ENCODE assay signal across 9 cellular contexts in genomic region chr14:74973003-74973614, GRCh38. TPM values are rescaled to one million over a fixed set of nuclear protein-coding genes. Genes with fewer than 3 reads are reported as not detected.
DNase-seq lines count a peak whose midpoint lies in the region; TF ChIP-seq lines count a peak whose summit lies in the region.
"Had no signal": no experiment of that assay in that cellular context is flagged by ENCODE, and none has a peak within 500 bp of the region (broad histone marks: within the 10 kb centered on the region; RNA-seq: fewer than 3 reads in every experiment).

No MANE protein-coding gene starts in this region.

- TF ChIP-seq POLR2A in erythroblast (IDR thresholded peaks at IDR 0.05; ENCODE audit: low read length), result no peak

- DNase-seq in GDM1 (lab: John Stamatoyannopoulos, UW) (peak; percentile 58), RPMI7951 (ENCODE audit: low read depth) (peak; percentile 22), epithelial cell of esophagus (ENCODE audit: low read depth) (peak; percentile 54), posterior vena cava (ENCODE audit: low spot score) (peak; percentile 93), germinal center (ENCODE audit: low spot score) (no peak), erythroblast (lab: John Stamatoyannopoulos, UW) (no peak), iPS-NIHi7 (ENCODE audit: extremely low spot score) (no peak), foreskin melanocyte (no peak)
- DNase-seq: stimulated activated naive CD4-positive, alpha-beta T cell had no signal

- H3K4me3 ChIP-seq in epithelial cell of esophagus (ENCODE audit: low read length), result no peak overlapping the region

- intact Hi-C loops in posterior vena cava (cut with DNase I), result no loop called here

- TF ChIP-seq CTCF in epithelial cell of esophagus (IDR thresholded peaks at IDR 0.05; ENCODE audit: insufficient read depth, low read depth, low read length, missing control alignments), result no peak

RNA-seq across cellular contexts. Expression of gene PGF, which starts 17.7 kb away (rescaled TPM):
- 0.36 and 0.98 TPM in 2 replicates for total RNA-seq in RPMI7951 (2014; rRNA removed; shearing (Covaris generic))
- 10 to 100 TPM in 1 of 2 donors, 1 to 10 TPM in 1; 7.7 to 11.2 TPM for total RNA-seq in posterior vena cava

RNA-seq across cellular contexts. Expression of gene EIF2B2, which starts 29.6 kb away (rescaled TPM):
- 50.3 and 58.6 TPM in 2 replicates for total RNA-seq in RPMI7951 (2014; rRNA removed; shearing (Covaris generic))
- total RNA-seq in posterior vena cava, result 10 to 100 TPM; 22.3 to 29.5 TPM

RNA-seq across cellular contexts. Expression of gene RPS6KL1, which starts 50.0 kb away (rescaled TPM):
- 2.0 and 3.6 TPM in 2 replicates for total RNA-seq in RPMI7951 (2014; rRNA removed; shearing (Covaris generic))
- 10 to 100 TPM in 1 of 2 donors, 1 to 10 TPM in 1; 9.6 to 17.0 TPM for total RNA-seq in posterior vena cava

Comparison
In these comparisons a context has a peak if more than half of its experiments do, and no peak if none do; other contexts are left out.
1. DNase-seq: peak in GDM1 (single experiment), RPMI7951 (single experiment), epithelial cell of esophagus (single experiment) and posterior vena cava (single experiment); none in germinal center (single experiment), erythroblast (0 of 2), iPS-NIHi7 (single experiment) and foreskin melanocyte (single experiment).